9 cellular contexts compared by ENCODE assay signal in genomic region chr9:131578778-131579504, GRCh38. TPM values are rescaled to one million over a fixed set of nuclear protein-coding genes. Genes with fewer than 3 reads are reported as not detected.
DNase-seq lines count a peak whose midpoint lies in the region; ATAC-seq, FAIRE-seq and TF ChIP-seq lines count a peak whose summit lies in the region.
"Had no signal": no experiment of that assay in that cellular context is flagged by ENCODE, and none has a peak within 500 bp of the region (broad histone marks: within the 10 kb centered on the region; RNA-seq: fewer than 3 reads in every experiment).

No MANE protein-coding gene starts in this region.

- H3K27me3 ChIP-seq in suprapubic skin = no peaks in the 10 kb centered on the region

- FAIRE-seq in GM12891 (lab: Jason Lieb, UNC) = peak; percentile 93
- FAIRE-seq: keratinocyte had no signal

- no peak for TF ChIP-seq EP300 in suprapubic skin (IDR thresholded peaks at IDR 0.05)

- peak; percentile 45 for ATAC-seq in HG03175 (IDR thresholded peaks at IDR 0.05; ENCODE audit: unreplicated experiment)
- ATAC-seq in HG03039 (IDR thresholded peaks at IDR 0.05; ENCODE audit: unreplicated experiment) = no peak

- H3K27ac ChIP-seq in suprapubic skin = no peak overlapping the region

- no peak for TF ChIP-seq POLR2A in GM12891 (IDR thresholded peaks at IDR 0.05; ENCODE audit: low read depth, low read length)
- TF ChIP-seq POLR2A in suprapubic skin (IDR thresholded peaks at IDR 0.05) = no peak

- no peaks in the 10 kb centered on the region for H3K4me1 ChIP-seq in suprapubic skin

- peaks cover 92% of the 10 kb centered on the region for H3K36me3 ChIP-seq in suprapubic skin

- no peak for TF ChIP-seq CTCF in suprapubic skin (IDR thresholded peaks at IDR 0.05)

- DNase-seq in GM12891 (ENCODE audit: insufficient read length, low spot score) (peak; percentile 66), retina (peak; percentile 47), HUDEP-2 (lab: John Stamatoyannopoulos, UW; ENCODE audit: unreplicated experiment in 76 of 76) (no peak), SIG-M5 treated with dmso at 0.1 percent for 504 hours (lab: John Stamatoyannopoulos, UW; ENCODE audit: unreplicated experiment) (no peak), suprapubic skin (ENCODE audit: low spot score in 2 of 2) (no peak)
- peak; percentile 75 for DNase-seq in activated effector memory CD4-positive, alpha-beta T cell treated with anti-CD3 and anti-CD28 coated beads, Interleukin-2, amount 50 U/mL, for 16 hours

- WGBS in suprapubic skin = 66% methylated on average over 22 of the region's 26 CpGs

- H3K4me3 ChIP-seq in suprapubic skin = no peak overlapping the region

- no peaks in the 10 kb centered on the region for H3K9me3 ChIP-seq in suprapubic skin

TF ChIP-seq in GM12891, 5 proteins besides CTCF, POLR2A, EP300 and RAD21:
- TF ChIP-seq SPI1 (IDR thresholded peaks at IDR 0.05; ENCODE audit: low read depth, low read length) = peak; percentile 66; the same call in 1 of the 2 replicates
- TF ChIP-seq POLR2AphosphoS5 (IDR thresholded peaks at IDR 0.05; ENCODE audit: low read depth, low read length) = 0 out of 2 replicates have a peak, but pooled peaks have one; percentile 2
- no peak for TF ChIP-seq TAF1 (IDR thresholded peaks at IDR 0.05; ENCODE audit: low read depth, low read length)
- no peak for TF ChIP-seq POU2F2 (IDR thresholded peaks at IDR 0.05; ENCODE audit: low read depth, low read length)
- TF ChIP-seq PAX5 (IDR thresholded peaks at IDR 0.05; ENCODE audit: insufficient read depth, low read length, severe bottlenecking) = no peak

RNA-seq across cellular contexts. Expression of gene PRRT1B, which starts 33.6 kb away (rescaled TPM):
- polyA plus RNA-seq in GM12891 (2012; ENCODE audit: low read depth, missing spikeins) = not detected
- total RNA-seq in suprapubic skin = not detected
- polyA plus RNA-seq: keratinocyte had no signal

RNA-seq across cellular contexts. Expression of gene UCK1, which starts 47.9 kb away (rescaled TPM):
- polyA plus RNA-seq in GM12891 (2012; ENCODE audit: low read depth, missing spikeins) = 14.6 TPM
- total RNA-seq in suprapubic skin = 10 to 100 TPM; 20.0 to 28.0 (median 26.6) TPM

Comparison
In these comparisons a context has a peak if more than half of its experiments do, and no peak if none do; other contexts are left out.
1. DNase-seq: peak in GM12891 (single experiment), activated effector memory CD4-positive, alpha-beta T cell treated with anti-CD3 and anti-CD28 coated beads, Interleukin-2, amount 50 U/mL, for 16 hours (single experiment) and retina (single experiment); none in HUDEP-2 (0 of 76), SIG-M5 treated with dmso at 0.1 percent for 504 hours (single experiment) and suprapubic skin (0 of 2).